Comparison of ENCODE assay signal across 25 cellular contexts in the genomic region with DNA sequence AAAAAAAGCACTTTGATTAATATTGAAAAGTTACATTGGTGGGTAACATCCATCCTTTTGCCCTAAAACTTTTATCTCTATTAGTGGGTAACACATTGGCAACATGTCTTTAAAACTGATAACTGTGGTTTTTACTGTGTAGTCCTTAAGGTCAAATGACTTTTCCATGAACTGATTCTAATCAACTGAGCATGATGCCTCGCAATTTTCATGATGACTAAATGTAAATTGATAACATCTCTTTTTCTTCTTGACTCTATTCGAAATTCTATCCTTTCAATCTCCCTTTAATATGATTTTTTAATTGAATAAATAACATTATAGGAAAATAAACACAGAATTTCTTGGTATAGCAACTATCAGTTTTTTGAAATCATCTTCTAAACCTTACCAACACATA. TPM values are rescaled to one million over a fixed set of nuclear protein-coding genes. Genes with fewer than 3 reads are reported as not detected.
"Had no signal": no experiment of that assay in that cellular context is flagged by ENCODE, and none has a peak within 500 bp of the region (broad histone marks: within the 10 kb centered on the region; RNA-seq: fewer than 3 reads in every experiment).

No MANE protein-coding gene starts in this region.

- ATAC-seq: HepG2, Panc1, PC-3 had no signal

- DNase-seq: IMR-90, Kasumi-1, MM.1S, NCI-H1092 treated with DMSO at 0.1 percent for 48 hours, NCI-H1436, NCI-H187, NCI-H2029, NCI-H2081 treated with DMSO at 0.1 percent for 48 hours, NCI-H2171, NCI-H226, NCI-H446, NCI-H510A, NCI-H524 treated with DMSO at 0.1 percent for 48 hours, NCI-H69, NCI-H774, PC-3, SHP77, SK-N-SH had no signal

- H3K4me2 ChIP-seq: KMS-11, SK-N-SH had no signal

- H3K9me3 ChIP-seq: SK-N-SH had no signal

- H3K9ac ChIP-seq: KMS-11, SK-N-SH had no signal

- H3K27ac ChIP-seq: KMS-11, RWPE1 had no signal

- FAIRE-seq: HepG2 had no signal

RNA-seq across cellular contexts. Expression of a gene that starts 6.3 kb away (rescaled TPM):
- total RNA-seq: HepG2, HT1080, IMR-90, M059J, PC-3, SK-MEL-5 had no signal
- polyA plus RNA-seq: HepG2, IMR-90, SK-N-SH had no signal
